ENCODE assay signal across 2 cellular contexts in genomic region chr1:186984959-186985358, GRCh38.
TF ChIP-seq lines count a peak whose summit lies in the region.

No MANE protein-coding gene starts in this region.

TF ChIP-seq in IMR-90, 13 proteins besides CTCF, POLR2A, EP300 and RAD21:
- no peak for TF ChIP-seq BHLHE40 (IDR thresholded peaks at IDR 0.05; ENCODE audit: low read depth, low read length)
- no peak for TF ChIP-seq FOS (IDR thresholded peaks at IDR 0.05; ENCODE audit: low read depth, low read length)
- TF ChIP-seq MAFK (IDR thresholded peaks at IDR 0.05; ENCODE audit: low read depth, low read length), result no peak
- no peak for TF ChIP-seq MAZ (IDR thresholded peaks at IDR 0.05; ENCODE audit: borderline replicate concordance, low read depth, low read length)
- TF ChIP-seq CHD1 (IDR thresholded peaks at IDR 0.05; ENCODE audit: low read depth, low read length), result no peak
- TF ChIP-seq RFX5 (IDR thresholded peaks at IDR 0.05; ENCODE audit: low read depth, low read length), result no peak
- TF ChIP-seq NFE2L2 (IDR thresholded peaks at IDR 0.05; ENCODE audit: low read depth, low read length), result no peak
- no peak for TF ChIP-seq CEBPB (IDR thresholded peaks at IDR 0.05; ENCODE audit: low read depth, low read length)
- TF ChIP-seq, protein P1, sequence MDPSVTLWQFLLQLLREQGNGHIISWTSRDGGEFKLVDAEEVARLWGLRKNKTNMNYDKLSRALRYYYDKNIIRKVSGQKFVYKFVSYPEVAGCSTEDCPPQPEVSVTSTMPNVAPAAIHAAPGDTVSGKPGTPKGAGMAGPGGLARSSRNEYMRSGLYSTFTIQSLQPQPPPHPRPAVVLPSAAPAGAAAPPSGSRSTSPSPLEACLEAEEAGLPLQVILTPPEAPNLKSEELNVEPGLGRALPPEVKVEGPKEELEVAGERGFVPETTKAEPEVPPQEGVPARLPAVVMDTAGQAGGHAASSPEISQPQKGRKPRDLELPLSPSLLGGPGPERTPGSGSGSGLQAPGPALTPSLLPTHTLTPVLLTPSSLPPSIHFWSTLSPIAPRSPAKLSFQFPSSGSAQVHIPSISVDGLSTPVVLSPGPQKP (IDR thresholded peaks at IDR 0.05; ENCODE audit: borderline replicate concordance, low read depth, low read length), result no peak
- TF ChIP-seq, protein P2, sequence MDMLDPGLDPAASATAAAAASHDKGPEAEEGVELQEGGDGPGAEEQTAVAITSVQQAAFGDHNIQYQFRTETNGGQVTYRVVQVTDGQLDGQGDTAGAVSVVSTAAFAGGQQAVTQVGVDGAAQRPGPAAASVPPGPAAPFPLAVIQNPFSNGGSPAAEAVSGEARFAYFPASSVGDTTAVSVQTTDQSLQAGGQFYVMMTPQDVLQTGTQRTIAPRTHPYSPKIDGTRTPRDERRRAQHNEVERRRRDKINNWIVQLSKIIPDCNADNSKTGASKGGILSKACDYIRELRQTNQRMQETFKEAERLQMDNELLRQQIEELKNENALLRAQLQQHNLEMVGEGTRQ (IDR thresholded peaks at IDR 0.05; ENCODE audit: low read depth, low read length), result no peak
- no peak for TF ChIP-seq RCOR1 (IDR thresholded peaks at IDR 0.05; ENCODE audit: insufficient replicate concordance, low read length)
- TF ChIP-seq MXI1 (IDR thresholded peaks at IDR 0.05; ENCODE audit: borderline replicate concordance, low read depth, low read length), result no peak
- no peak for TF ChIP-seq SMC3 (IDR thresholded peaks at IDR 0.05; ENCODE audit: low read depth, low read length)

TF ChIP-seq in endothelial cell of umbilical vein, 7 proteins besides CTCF, POLR2A, EP300 and RAD21:
- TF ChIP-seq GATA2 (IDR thresholded peaks at IDR 0.05; ENCODE audit: insufficient read depth, insufficient read length, low read depth, low read length), result no peak
- no peak for TF ChIP-seq EZH2 (IDR thresholded peaks at IDR 0.05; ENCODE audit: borderline replicate concordance, low read depth, low read length, severe bottlenecking)
- TF ChIP-seq MYC (IDR thresholded peaks at IDR 0.05; ENCODE audit: low read depth, low read length), result no peak
- no peak for TF ChIP-seq MAX (IDR thresholded peaks at IDR 0.05; ENCODE audit: insufficient read depth, insufficient read length)
- no peak for TF ChIP-seq FOS (IDR thresholded peaks at IDR 0.05; ENCODE audit: borderline replicate concordance, insufficient read depth, low read length)
- no peak for TF ChIP-seq POLR2AphosphoS5 (IDR thresholded peaks at IDR 0.05; ENCODE audit: insufficient read depth, low read depth, low read length)
- no peak for TF ChIP-seq JUN (IDR thresholded peaks at IDR 0.05; ENCODE audit: borderline replicate concordance, insufficient read depth, insufficient read length, low read depth)
